In the genomic region with DNA sequence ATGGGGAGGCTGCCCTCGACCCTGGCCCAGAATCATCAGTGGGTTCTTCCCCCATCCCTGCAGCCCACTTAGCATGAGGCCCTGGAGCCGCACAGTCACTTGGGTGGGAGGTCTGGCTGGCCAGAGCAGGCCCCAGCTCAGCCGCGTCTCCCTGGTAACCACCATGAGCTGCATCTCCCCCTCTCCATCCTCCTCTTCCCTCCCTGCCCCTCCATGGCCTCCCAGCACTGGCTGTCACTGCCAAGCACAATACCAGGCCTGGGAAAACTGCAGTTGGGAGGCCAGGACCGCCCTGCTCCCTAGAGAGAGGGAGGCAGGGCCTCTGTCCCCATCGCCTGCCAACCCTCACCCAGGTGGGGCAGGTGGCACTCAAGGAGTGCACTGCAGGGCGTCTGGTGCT, we compare ENCODE assay signal across 28 cellular contexts. TPM values are rescaled to one million over a fixed set of nuclear protein-coding genes. Genes with fewer than 3 reads are reported as not detected.
A peak's percentile ranks its signal among the peaks of the same experiment; 100 is the strongest.
DNase-seq lines count a peak whose midpoint lies in the region; ATAC-seq, FAIRE-seq and TF ChIP-seq lines count a peak whose summit lies in the region.
"Had no signal": no experiment of that assay in that cellular context is flagged by ENCODE, and none has a peak within 500 bp of the region (broad histone marks: within the 10 kb centered on the region; RNA-seq: fewer than 3 reads in every experiment).

No MANE protein-coding gene starts in this region.

- FAIRE-seq in astrocyte (lab: Jason Lieb, UNC) (no peak), H54 (lab: Jason Lieb, UNC) (no peak)
- FAIRE-seq: HepG2, TTC549 had no signal

- H3K4me2 ChIP-seq in astrocyte (ENCODE audit: low read length) (no peak overlapping the region), neural progenitor cell (no peak overlapping the region)
- H3K4me2 ChIP-seq: hepatocyte had no signal

- no TSS peak for BruUV-seq in Caco-2 (replicated peaks; lab: Mats Ljungman, UMichigan)

- H4K20me1 ChIP-seq in astrocyte (ENCODE audit: insufficient read depth, low read length) = no peaks in the 10 kb centered on the region
- H4K20me1 ChIP-seq in neural progenitor cell (ENCODE audit: low read depth) = no peaks in the 10 kb centered on the region

- DNase-seq in left ventricle myocardium inferior (no peak), Right ventricle myocardium inferior (ENCODE audit: missing footprints) (no peak), astrocyte (ENCODE audit: low read depth) (no peak), neural progenitor cell (ENCODE audit: low spot score) (no peak), H54 (ENCODE audit: insufficient read length, low spot score) (no peak), progenitor cell of endocrine pancreas (ENCODE audit: low spot score, unreplicated experiment) (no peak), Caco-2 (no peak)
- DNase-seq: activated CD4-positive, alpha-beta T cell treated with anti-CD3 and anti-CD28 coated beads for 1 hour; activated CD8-positive, alpha-beta memory T cell treated with anti-CD3 and anti-CD28 coated beads for 24 hours; activated naive CD4-positive, alpha-beta T cell treated with anti-CD3 and anti-CD28 coated beads for 36 hours; activated T-cell treated with anti-CD3 and anti-CD28 coated beads, Interleukin-2, amount 50 U/mL, for 24 hours; cerebellar nuclear complex; effector CD4-positive, alpha-beta T cell; foreskin melanocyte; mucosa of descending colon; NCI-H82; OCI-M1; SHP77 treated with DMSO at 0.1 percent for 48 hours; stimulated activated CD4-positive, alpha-beta T cell treated with anti-CD3 and anti-CD28 coated beads, Interleukin-4, amount 100 ng/mL, for 24 hours; T-cell; trophoblast cell had no signal

- no peak overlapping the region for H2AFZ ChIP-seq in astrocyte (ENCODE audit: low read depth, low read length)
- no peak overlapping the region for H2AFZ ChIP-seq in neural progenitor cell (replicated peaks)
- H2AFZ ChIP-seq: hepatocyte had no signal

- no peaks in the 10 kb centered on the region for H3K27me3 Mint-ChIP-seq in astrocyte (ENCODE audit: low read depth, unreplicated experiment)
- peaks cover 12% of the 10 kb centered on the region for H3K27me3 Mint-ChIP-seq in neural progenitor cell (ENCODE audit: insufficient read depth, low read depth)
- no peaks in the 10 kb centered on the region for H3K27me3 Mint-ChIP-seq in progenitor cell of endocrine pancreas
- H3K27me3 Mint-ChIP-seq in Caco-2 (ENCODE audit: insufficient read depth, unreplicated experiment) = no peaks in the 10 kb centered on the region
- H3K27me3 Mint-ChIP-seq: activated T-cell treated with anti-CD3 and anti-CD28 coated beads, Interleukin-2, amount 50 U/mL, for 24 hours; stimulated activated naive CD8-positive, alpha-beta T cell treated with anti-CD3 and anti-CD28 coated beads, Interleukin-15, Interleukin-2, amounts not matched to agents 100 ng/mL and 50 ng/mL, for 24 hours had no signal

- TF ChIP-seq POLR2A in H54 (IDR thresholded peaks at IDR 0.05; ENCODE audit: low read depth, low read length) = no peak

- H3K36me3 ChIP-seq in left ventricle myocardium inferior (peaks cover 13% of the 10 kb centered on the region), astrocyte (ENCODE audit: insufficient read depth, low read length) (no peaks in the 10 kb centered on the region), neural progenitor cell (no peaks in the 10 kb centered on the region), Caco-2 (ENCODE audit: control insufficient read depth, insufficient read depth, low read length) (no peaks in the 10 kb centered on the region)
- H3K36me3 ChIP-seq: neutrophil had no signal

- H3K36me3 Mint-ChIP-seq in astrocyte (ENCODE audit: low read depth, unreplicated experiment) (peaks cover 2% of the 10 kb centered on the region), neural progenitor cell (no peaks in the 10 kb centered on the region), progenitor cell of endocrine pancreas (ENCODE audit: insufficient read depth) (no peaks in the 10 kb centered on the region), Caco-2 (ENCODE audit: insufficient read depth, unreplicated experiment) (no peaks in the 10 kb centered on the region)
- H3K36me3 Mint-ChIP-seq: CD14-positive monocyte, T-cell had no signal

- CTCF ChIA-PET in Caco-2 (lab: Charles Lee) = no interaction called here

- no peaks in the 10 kb centered on the region for H3F3A ChIP-seq in neural progenitor cell (ENCODE audit: low read depth)

- H3K4me1 Mint-ChIP-seq in astrocyte (ENCODE audit: low read depth, unreplicated experiment) (peaks cover 6% of the 10 kb centered on the region), neural progenitor cell (peaks cover 22% of the 10 kb centered on the region), progenitor cell of endocrine pancreas (ENCODE audit: low read depth) (no peaks in the 10 kb centered on the region), Caco-2 (ENCODE audit: low read depth, unreplicated experiment) (no peaks in the 10 kb centered on the region)
- H3K4me1 Mint-ChIP-seq: CD14-positive monocyte, T-cell had no signal

- H3K9me3 ChIP-seq in left ventricle myocardium inferior (replicated peaks) (no peaks in the 10 kb centered on the region), astrocyte (ENCODE audit: insufficient read depth, low read depth, low read length) (no peaks in the 10 kb centered on the region), neural progenitor cell (ENCODE audit: low read depth) (no peaks in the 10 kb centered on the region), Caco-2 (no peaks in the 10 kb centered on the region)
- H3K9me3 ChIP-seq: mucosa of descending colon, neutrophil had no signal

- H3K4me1 ChIP-seq in left ventricle myocardium inferior = peaks cover 68% of the 10 kb centered on the region
- peaks cover 15% of the 10 kb centered on the region for H3K4me1 ChIP-seq in astrocyte (ENCODE audit: insufficient read depth, low read length)
- no peaks in the 10 kb centered on the region for H3K4me1 ChIP-seq in neural progenitor cell
- H3K4me1 ChIP-seq in Caco-2 = peaks cover 5% of the 10 kb centered on the region; the same call in 1 of the 2 replicates

- TF ChIP-seq CTCF in left ventricle myocardium inferior (IDR thresholded peaks at IDR 0.05; ENCODE audit: borderline replicate concordance) (no peak), astrocyte (IDR thresholded peaks at IDR 0.05; ENCODE audit: insufficient read depth, low read depth, low read length) (no peak), neural progenitor cell (IDR thresholded peaks at IDR 0.05) (no peak), progenitor cell of endocrine pancreas (IDR thresholded peaks at IDR 0.05; ENCODE audit: unreplicated experiment) (no peak), Caco-2 (IDR thresholded peaks at IDR 0.05; ENCODE audit: insufficient read depth in 1 of 2, low read depth in 1 of 2, low read length in 1 of 2, severe bottlenecking in 1 of 2, unreplicated experiment in 1 of 2) (no peak)

- POLR2A ChIA-PET in Caco-2 (lab: Charles Lee) = interaction anchor here (0.6 kb wide), 1 partner anchor 46 kb away, joined by 8 read pairs; no protein-coding TSS in a partner anchor

- H3K4me3 Mint-ChIP-seq in astrocyte (ENCODE audit: unreplicated experiment) (peak overlapping the region; percentile 8), neural progenitor cell (peak overlapping the region; percentile 67), progenitor cell of endocrine pancreas (ENCODE audit: low read depth) (no peak overlapping the region), Caco-2 (ENCODE audit: unreplicated experiment) (no peak overlapping the region)
- H3K4me3 Mint-ChIP-seq: activated naive CD4-positive, alpha-beta T cell treated with anti-CD3 and anti-CD28 coated beads for 36 hours; activated T-cell treated with anti-CD3 and anti-CD28 coated beads, Interleukin-2, amount 50 U/mL, for 24 hours; CD14-positive monocyte; stimulated activated naive CD8-positive, alpha-beta T cell treated with anti-CD3 and anti-CD28 coated beads, Interleukin-15, Interleukin-2, amounts not matched to agents 100 ng/mL and 50 ng/mL, for 24 hours; T-cell had no signal

- H3K9ac ChIP-seq in astrocyte (ENCODE audit: low read length) = no peak overlapping the region
- no peak overlapping the region for H3K9ac ChIP-seq in neural progenitor cell

- ATAC-seq in Right ventricle myocardium inferior = no peak
- ATAC-seq: HepG2, mucosa of descending colon, T-cell had no signal

- H3K4me3 ChIP-seq in left ventricle myocardium inferior (no peak overlapping the region), astrocyte (ENCODE audit: insufficient read depth, low read depth, low read length) (no peak overlapping the region), neural progenitor cell (no peak overlapping the region), Caco-2 (ENCODE audit: low read depth, low read length) (no peak overlapping the region)
- H3K4me3 ChIP-seq: hepatocyte, mucosa of descending colon had no signal

- H3K27ac Mint-ChIP-seq in astrocyte (ENCODE audit: unreplicated experiment) (no peak overlapping the region), neural progenitor cell (peak overlapping the region; percentile 98), progenitor cell of endocrine pancreas (no peak overlapping the region), Caco-2 (ENCODE audit: unreplicated experiment) (no peak overlapping the region)
- H3K27ac Mint-ChIP-seq: activated naive CD4-positive, alpha-beta T cell treated with anti-CD3 and anti-CD28 coated beads for 36 hours; activated T-cell treated with anti-CD3 and anti-CD28 coated beads, Interleukin-2, amount 50 U/mL, for 24 hours; CD14-positive monocyte; stimulated activated naive CD8-positive, alpha-beta T cell treated with anti-CD3 and anti-CD28 coated beads, Interleukin-15, Interleukin-2, amounts not matched to agents 100 ng/mL and 50 ng/mL, for 24 hours; T-cell had no signal

- H3K27ac ChIP-seq in left ventricle myocardium inferior (replicated peaks) = peak overlapping the region; percentile 15
- no peak overlapping the region for H3K27ac ChIP-seq in astrocyte (ENCODE audit: low read depth, low read length)
- H3K27ac ChIP-seq in neural progenitor cell = no peak overlapping the region
- H3K27ac ChIP-seq: hepatocyte, HL-60, neutrophil had no signal

- no peaks in the 10 kb centered on the region for H3K9me3 Mint-ChIP-seq in astrocyte (ENCODE audit: unreplicated experiment)
- no peaks in the 10 kb centered on the region for H3K9me3 Mint-ChIP-seq in neural progenitor cell
- no peaks in the 10 kb centered on the region for H3K9me3 Mint-ChIP-seq in progenitor cell of endocrine pancreas (ENCODE audit: low read depth)
- H3K9me3 Mint-ChIP-seq in Caco-2 (ENCODE audit: unreplicated experiment) = peaks cover 10% of the 10 kb centered on the region
- H3K9me3 Mint-ChIP-seq: activated naive CD4-positive, alpha-beta T cell treated with anti-CD3 and anti-CD28 coated beads for 36 hours; activated T-cell treated with anti-CD3 and anti-CD28 coated beads, Interleukin-2, amount 50 U/mL, for 24 hours; CD14-positive monocyte; stimulated activated naive CD8-positive, alpha-beta T cell treated with anti-CD3 and anti-CD28 coated beads, Interleukin-15, Interleukin-2, amounts not matched to agents 100 ng/mL and 50 ng/mL, for 24 hours; T-cell had no signal

- intact Hi-C loops in left ventricle myocardium inferior (cut with micrococcal nuclease) = no loop called here
- intact Hi-C loops in Right ventricle myocardium inferior (cut with DNase I) = no loop called here
- intact Hi-C loops in Caco-2 (cut with micrococcal nuclease; ENCODE audit: unreplicated experiment) = no loop called here

- H3K27me3 ChIP-seq in left ventricle myocardium inferior (ENCODE audit: low read depth) (no peaks in the 10 kb centered on the region), astrocyte (ENCODE audit: insufficient read depth, low read length) (no peaks in the 10 kb centered on the region), neural progenitor cell (no peaks in the 10 kb centered on the region), Caco-2 (replicated peaks; ENCODE audit: control insufficient read depth, insufficient read depth, low read length) (no peaks in the 10 kb centered on the region)
- H3K27me3 ChIP-seq: hepatocyte, neutrophil had no signal

- H3K79me2 ChIP-seq in astrocyte (ENCODE audit: insufficient read depth, low read length) (no peaks in the 10 kb centered on the region), neural progenitor cell (ENCODE audit: low read depth) (no peaks in the 10 kb centered on the region)
- H3K79me2 ChIP-seq: hepatocyte had no signal

RNA-seq across cellular contexts. Expression of gene CSDC2, which starts 8.0 kb away (rescaled TPM):
- total RNA-seq in left ventricle myocardium inferior (301 TPM), Right ventricle myocardium inferior (265 TPM), astrocyte (10.3 and 11.4 TPM in 2 replicates), neural progenitor cell (ENCODE audit: low replicate concordance) (1.3 TPM in 1 of 2 replicates, not detected in the other), progenitor cell of endocrine pancreas (1.7 TPM in 2 replicates), Caco-2 (2022) (0.37 and 0.41 TPM in 2 replicates)
- total RNA-seq: activated naive CD4-positive, alpha-beta T cell treated with anti-CD3 and anti-CD28 coated beads for 36 hours had no signal

RNA-seq across cellular contexts. Expression of gene PMM1, which starts 20.8 kb away (rescaled TPM):
- total RNA-seq in left ventricle myocardium inferior (18.4 TPM), Right ventricle myocardium inferior (16.2 TPM), astrocyte (39.4 and 42.3 TPM in 2 replicates), neural progenitor cell (ENCODE audit: low replicate concordance) (9.3 and 13.5 TPM in 2 replicates), progenitor cell of endocrine pancreas (46.0 and 51.3 TPM in 2 replicates), Caco-2 (2022) (27.8 and 29.6 TPM in 2 replicates)

RNA-seq across cellular contexts. Expression of gene POLR3H, which starts 24.5 kb away (rescaled TPM):
- total RNA-seq in left ventricle myocardium inferior (15.8 TPM), Right ventricle myocardium inferior (20.1 TPM), astrocyte (44.5 and 50.9 TPM in 2 replicates), neural progenitor cell (ENCODE audit: low replicate concordance) (15.2 and 18.7 TPM in 2 replicates), progenitor cell of endocrine pancreas (43.5 and 44.1 TPM in 2 replicates), Caco-2 (2022) (42.2 and 45.4 TPM in 2 replicates)

RNA-seq across cellular contexts. Expression of gene DESI1, which starts 52.0 kb away (rescaled TPM):
- total RNA-seq in left ventricle myocardium inferior (46.2 TPM), Right ventricle myocardium inferior (41.6 TPM), astrocyte (48.2 and 48.3 TPM in 2 replicates), neural progenitor cell (ENCODE audit: low replicate concordance) (22.7 and 25.0 TPM in 2 replicates), progenitor cell of endocrine pancreas (37.4 TPM in 2 replicates), Caco-2 (2022) (38.2 and 38.9 TPM in 2 replicates)

RNA-seq across cellular contexts. Expression of gene XRCC6, which starts 52.3 kb away (rescaled TPM):
- total RNA-seq in left ventricle myocardium inferior (155 TPM), Right ventricle myocardium inferior (172 TPM), astrocyte (221 and 232 TPM in 2 replicates), neural progenitor cell (ENCODE audit: low replicate concordance) (526 and 546 TPM in 2 replicates), progenitor cell of endocrine pancreas (262 and 272 TPM in 2 replicates), Caco-2 (2022) (413 and 414 TPM in 2 replicates)

Comparison
In these comparisons a context has a peak if more than half of its experiments do, and no peak if none do; other contexts are left out.
1. H3K4me3 Mint-ChIP-seq: peak in astrocyte (single experiment) and neural progenitor cell (single experiment); none in progenitor cell of endocrine pancreas (single experiment) and Caco-2 (single experiment).
2. RNA of gene CSDC2, which starts 8.0 kb away (total RNA-seq): 301 TPM in left ventricle myocardium inferior (single experiment) and 265 TPM in Right ventricle myocardium inferior (single experiment); 10.3 to 11.4 TPM in astrocyte, 1.7 TPM in progenitor cell of endocrine pancreas, 0.37 to 0.41 TPM in Caco-2 and 1.3 TPM in neural progenitor cell; every median in the first group is over 10 times any median in the second.